14 cellular contexts compared by ENCODE assay signal in genomic region chr12:53585726-53586125, GRCh38. TPM values are rescaled to one million over a fixed set of nuclear protein-coding genes. Genes with fewer than 3 reads are reported as not detected.
A peak's percentile ranks its signal among the peaks of the same experiment; 100 is the strongest.
DNase-seq lines count a peak whose midpoint lies in the region; ATAC-seq and TF ChIP-seq lines count a peak whose summit lies in the region.
"Had no signal": no experiment of that assay in that cellular context is flagged by ENCODE, and none has a peak within 500 bp of the region (broad histone marks: within the 10 kb centered on the region; RNA-seq: fewer than 3 reads in every experiment).

No MANE protein-coding gene starts in this region.

- no peak overlapping the region for H3K27ac ChIP-seq in prostate gland

- H3K4me1 ChIP-seq in prostate gland (replicated peaks), result peaks cover 2% of the 10 kb centered on the region

- H3K9me3 ChIP-seq in prostate gland, result no peaks in the 10 kb centered on the region
- H3K9me3 ChIP-seq: mucosa of descending colon had no signal

- no peak for TF ChIP-seq CTCF in prostate gland (IDR thresholded peaks at IDR 0.05)

- DNase-seq in left ventricle myocardium superior (no peak), putamen (ENCODE audit: low spot score) (no peak), prostate gland (ENCODE audit: low spot score) (no peak), OCI-M2 (lab: John Stamatoyannopoulos, UW; ENCODE audit: unreplicated experiment) (no peak)
- no peak for DNase-seq in stimulated activated CD4-positive, alpha-beta T cell treated with anti-CD3 and anti-CD28 coated beads, Interleukin-4, amount 100 ng/mL, for 4 hours
- DNase-seq: amniotic stem cell; COR-L47; mucosa of descending colon; NK-92 treated with Interleukin-12 subunit alpha and Interleukin-12 subunit beta, amount 100 ng/mL, for 24 hours; T-cell had no signal

- peak; percentile 57 for ATAC-seq in GM18867 (IDR thresholded peaks at IDR 0.05; ENCODE audit: unreplicated experiment)
- ATAC-seq in GM21717 (IDR thresholded peaks at IDR 0.05; ENCODE audit: unreplicated experiment), result peak; percentile 76
- peak; percentile 65 for ATAC-seq in HG03565 (IDR thresholded peaks at IDR 0.05; ENCODE audit: unreplicated experiment)
- peak; percentile 76 for ATAC-seq in left ventricle myocardium superior
- ATAC-seq: mucosa of descending colon, T-cell had no signal

- TF ChIP-seq POLR2A in prostate gland (IDR thresholded peaks at IDR 0.05), result no peak

- WGBS in prostate gland, result 53% methylated on average over 2 of the region's 2 CpGs

- no peaks in the 10 kb centered on the region for H3K27me3 ChIP-seq in prostate gland (replicated peaks; ENCODE audit: insufficient read depth)

- no peak overlapping the region for H3K4me3 ChIP-seq in prostate gland
- H3K4me3 ChIP-seq: mucosa of descending colon, skin epidermis had no signal

- no peaks in the 10 kb centered on the region for H3K36me3 ChIP-seq in prostate gland

- intact Hi-C loops in left ventricle myocardium superior (cut with micrococcal nuclease), result no loop called here
- intact Hi-C loops in prostate gland (cut with DNase I), result no loop called here

RNA-seq across cellular contexts. Expression of gene ATF7, which starts 40.5 kb away (rescaled TPM):
- total RNA-seq in left ventricle myocardium superior (37.7 TPM), prostate gland (10 to 100 TPM; 37.9 to 46.7 TPM)
